ENCODE assay signal across 35 cellular contexts in the genomic region with DNA sequence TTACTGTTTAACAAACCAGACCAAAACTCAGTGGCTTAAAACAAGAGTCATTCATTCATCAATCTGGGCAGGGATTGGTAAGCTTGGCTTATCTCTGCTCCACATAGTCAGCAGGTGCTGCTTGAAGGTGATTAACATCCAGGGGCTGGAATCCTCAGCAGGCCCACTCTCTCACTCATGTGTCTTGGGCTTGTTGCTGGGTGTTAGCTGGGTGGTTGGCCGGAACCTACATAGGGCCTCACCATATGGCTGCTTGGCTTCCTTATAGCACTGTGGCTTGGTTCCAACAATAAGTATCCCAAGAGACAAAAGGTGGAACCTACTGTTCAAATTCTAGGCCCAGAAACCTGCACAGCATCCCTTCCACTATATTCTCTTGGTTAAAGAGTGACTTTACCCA.
"Had no signal": no experiment of that assay in that cellular context is flagged by ENCODE, and none has a peak within 500 bp of the region (broad histone marks: within the 10 kb centered on the region; RNA-seq: fewer than 3 reads in every experiment).

No MANE protein-coding gene starts in this region.

- H3K4me1 Mint-ChIP-seq: activated CD4-positive, alpha-beta memory T cell treated with anti-CD3 and anti-CD28 coated beads, Interleukin-2, amount 10 ng/mL, durations not matched to agents 7 days and 5 days; activated T-helper 17 cell treated with anti-CD3 and anti-CD28 coated beads, Interleukin-2, amount 50 U/mL, for 72 hours; central memory CD8-positive, alpha-beta T cell; T-cell had no signal

- H3K36me3 Mint-ChIP-seq: activated naive CD8-positive, alpha-beta T cell treated with anti-CD3 and anti-CD28 coated beads for 36 hours; T-cell had no signal

- H3K9me3 Mint-ChIP-seq: activated CD4-positive, alpha-beta memory T cell treated with anti-CD3 and anti-CD28 coated beads, Interleukin-2, amount 10 ng/mL, durations not matched to agents 7 days and 5 days; activated naive CD8-positive, alpha-beta T cell treated with anti-CD3 and anti-CD28 coated beads for 36 hours; activated T-cell treated with anti-CD3 and anti-CD28 coated beads, Interleukin-2, amount 50 U/mL, for 72 hours; activated T-helper 17 cell treated with anti-CD3 and anti-CD28 coated beads, Interleukin-2, amount 50 U/mL, for 72 hours; central memory CD8-positive, alpha-beta T cell; T-cell had no signal

- ATAC-seq: activated T-cell treated with anti-CD3 and anti-CD28 coated beads, Interleukin-2, amount 50 U/mL, for 72 hours; activated T-helper 17 cell treated with anti-CD3 and anti-CD28 coated beads, Interleukin-2, amount 50 U/mL, for 72 hours; Right ventricle myocardium inferior; SK-N-SH treated with all-trans-retinoic acid at 6 μM for 48 hours; T-cell had no signal

- H3K27ac Mint-ChIP-seq: activated CD4-positive, alpha-beta memory T cell treated with anti-CD3 and anti-CD28 coated beads, Interleukin-2, amount 10 ng/mL, durations not matched to agents 7 days and 5 days; activated naive CD8-positive, alpha-beta T cell treated with anti-CD3 and anti-CD28 coated beads for 36 hours; activated T-cell treated with anti-CD3 and anti-CD28 coated beads, Interleukin-2, amount 50 U/mL, for 72 hours; activated T-helper 17 cell treated with anti-CD3 and anti-CD28 coated beads, Interleukin-2, amount 50 U/mL, for 72 hours; T-cell had no signal

- H3K4me3 Mint-ChIP-seq: activated CD4-positive, alpha-beta memory T cell treated with anti-CD3 and anti-CD28 coated beads, Interleukin-2, amount 10 ng/mL, durations not matched to agents 7 days and 5 days; activated naive CD8-positive, alpha-beta T cell treated with anti-CD3 and anti-CD28 coated beads for 36 hours; activated T-cell treated with anti-CD3 and anti-CD28 coated beads, Interleukin-2, amount 50 U/mL, for 72 hours; activated T-helper 17 cell treated with anti-CD3 and anti-CD28 coated beads, Interleukin-2, amount 50 U/mL, for 72 hours; central memory CD8-positive, alpha-beta T cell; T-cell had no signal

- DNase-seq: activated CD4-positive, alpha-beta memory T cell treated with anti-CD3 and anti-CD28 coated beads, Interleukin-2, amount 10 ng/mL, durations not matched to agents 7 days and 5 days; activated CD4-positive, alpha-beta T cell treated with anti-CD3 and anti-CD28 coated beads for 1 hour; activated CD4-positive, alpha-beta T cell treated with anti-CD3 and anti-CD28 coated beads for 48 hours; activated CD4-positive, CD25-positive, alpha-beta regulatory T cell; activated CD8-positive, alpha-beta memory T cell treated with anti-CD3 and anti-CD28 coated beads for 24 hours; activated effector memory CD4-positive, alpha-beta T cell treated with anti-CD3 and anti-CD28 coated beads, Interleukin-2, amount 50 U/mL, for 16 hours; activated naive CD4-positive, alpha-beta T cell; activated naive CD4-positive, alpha-beta T cell treated with anti-CD3 and anti-CD28 coated beads, Interleukin-2, amount 50 U/mL, for 16 hours; activated naive CD8-positive, alpha-beta T cell treated with anti-CD3 and anti-CD28 coated beads for 36 hours; activated T-cell treated with anti-CD3 and anti-CD28 coated beads, Interleukin-2, amount 50 U/mL, for 1 hour; activated T-cell treated with anti-CD3 and anti-CD28 coated beads, Interleukin-2, amount 50 U/mL, for 72 hours; amniotic stem cell; aorta; brain microvascular endothelial cell; Kasumi-1; KG1; MG63; MV-4-11; NCI-H1092; NCI-H1417; NCI-H146; NCI-H187; NCI-H2081; NCI-H345; NCI-H526 treated with DMSO at 0.1 percent for 48 hours; NK-92 treated with Interleukin-12 subunit alpha and Interleukin-12 subunit beta, amount 100 ng/mL, for 24 hours; PC-9; SIG-M5; T-cell; T-helper 2 cell; T-helper 9 cell had no signal
